ENCODE assay signal across 1 cellular context in genomic region chr6:120355822-120356221, GRCh38.
TF ChIP-seq lines count a peak whose summit lies in the region.

No MANE protein-coding gene starts in this region.

TF ChIP-seq in GM23338, 12 proteins besides CTCF, POLR2A, EP300 and RAD21 (continued from another document):
- TF ChIP-seq ZNF462 (CRISPR knock-in tag; IDR thresholded peaks at IDR 0.05) (no peak), STAT1 (IDR thresholded peaks at IDR 0.05; ENCODE audit: unreplicated experiment) (no peak), POLR2AphosphoS5 (IDR thresholded peaks at IDR 0.05; ENCODE audit: low read depth) (no peak), ZNF114 (CRISPR knock-in tag; IDR thresholded peaks at IDR 0.05) (no peak), EZH2 (IDR thresholded peaks at IDR 0.05; ENCODE audit: low read depth, unreplicated experiment) (no peak), EZH2phosphoT487 (IDR thresholded peaks at IDR 0.05; ENCODE audit: unreplicated experiment) (no peak), CREB1 (CRISPR knock-in tag; IDR thresholded peaks at IDR 0.05; ENCODE audit: low read depth) (no peak), REST (IDR thresholded peaks at IDR 0.05; ENCODE audit: unreplicated experiment) (no peak), NANOG (IDR thresholded peaks at IDR 0.05; ENCODE audit: borderline replicate concordance) (no peak), ZNF331 (CRISPR knock-in tag; IDR thresholded peaks at IDR 0.05; ENCODE audit: low read depth) (no peak)
- TF ChIP-seq, protein P1, sequence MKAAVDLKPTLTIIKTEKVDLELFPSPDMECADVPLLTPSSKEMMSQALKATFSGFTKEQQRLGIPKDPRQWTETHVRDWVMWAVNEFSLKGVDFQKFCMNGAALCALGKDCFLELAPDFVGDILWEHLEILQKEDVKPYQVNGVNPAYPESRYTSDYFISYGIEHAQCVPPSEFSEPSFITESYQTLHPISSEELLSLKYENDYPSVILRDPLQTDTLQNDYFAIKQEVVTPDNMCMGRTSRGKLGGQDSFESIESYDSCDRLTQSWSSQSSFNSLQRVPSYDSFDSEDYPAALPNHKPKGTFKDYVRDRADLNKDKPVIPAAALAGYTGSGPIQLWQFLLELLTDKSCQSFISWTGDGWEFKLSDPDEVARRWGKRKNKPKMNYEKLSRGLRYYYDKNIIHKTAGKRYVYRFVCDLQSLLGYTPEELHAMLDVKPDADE (IDR thresholded peaks at IDR 0.05) = no peak
TF ChIP-seq in GM23338: peak in this region for 0.
